In the genomic region with DNA sequence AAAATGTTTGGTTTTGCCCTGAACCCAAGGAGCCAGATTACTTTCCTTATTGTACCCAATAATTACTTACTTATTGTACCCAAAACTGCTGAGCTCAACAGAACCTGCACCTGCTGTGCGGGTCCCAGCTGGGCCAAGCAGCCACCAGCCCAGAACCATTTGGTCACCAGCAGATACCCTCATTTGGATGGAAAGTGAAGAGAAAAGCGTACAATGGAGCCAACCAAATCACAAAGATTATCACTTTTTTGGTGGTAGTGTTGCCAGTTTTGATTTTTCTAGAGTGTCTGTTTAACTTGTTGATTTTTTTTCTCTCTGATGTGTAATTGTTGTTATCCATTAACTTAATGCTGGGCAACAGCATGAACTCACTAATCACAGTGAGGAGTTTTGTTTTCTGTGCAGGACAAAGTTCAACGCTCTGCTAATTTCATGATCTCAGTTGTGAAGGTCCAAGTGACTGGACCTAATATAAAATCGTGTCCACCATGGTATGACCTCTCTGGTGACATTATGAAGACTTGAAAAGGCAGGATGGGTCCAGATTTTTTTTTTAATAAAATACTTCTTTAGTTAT, we compare ENCODE assay signal across 19 cellular contexts. TPM values are rescaled to one million over a fixed set of nuclear protein-coding genes. Genes with fewer than 3 reads are reported as not detected.
DNase-seq lines count a peak whose midpoint lies in the region; ATAC-seq, FAIRE-seq and TF ChIP-seq lines count a peak whose summit lies in the region.
"Had no signal": no experiment of that assay in that cellular context is flagged by ENCODE, and none has a peak within 500 bp of the region (broad histone marks: within the 10 kb centered on the region; RNA-seq: fewer than 3 reads in every experiment).

No MANE protein-coding gene starts in this region.

- H3K4me3 ChIP-seq in Peyer's patch = peak overlapping the region in 2 of 4 donors; percentile 30 to 33
- H3K4me3 ChIP-seq in muscle layer of duodenum (ENCODE audit: low read depth in 1 of 2, low read length in 2 of 2) = no peak overlapping the region
- H3K4me3 ChIP-seq: left lung had no signal

- peak overlapping the region; percentile 86 for H3K27ac ChIP-seq in 22Rv1
- H3K27ac ChIP-seq in Peyer's patch = peak overlapping the region in 3 of 4 donors; percentile 66 to 91 (median 89)
- peak overlapping the region; percentile 67 for H3K27ac ChIP-seq in muscle layer of duodenum (ENCODE audit: low read length)
- H3K27ac ChIP-seq: foreskin keratinocyte, left lung had no signal

- TF ChIP-seq POLR2A in Peyer's patch (IDR thresholded peaks at IDR 0.05) = no peak

- H3K9me3 ChIP-seq in Peyer's patch (no peaks in the 10 kb centered on the region), muscle layer of duodenum (ENCODE audit: control insufficient read depth in 1 of 2, low read length in 2 of 2) (no peaks in the 10 kb centered on the region)
- H3K9me3 ChIP-seq: left lung had no signal

- FAIRE-seq in islet of Langerhans (lab: Jason Lieb, UNC) = peak; percentile 99
- FAIRE-seq: GM12891 had no signal

- no peak for ATAC-seq in HG03196 (IDR thresholded peaks at IDR 0.05; ENCODE audit: unreplicated experiment)
- ATAC-seq in HG02759 (IDR thresholded peaks at IDR 0.05; ENCODE audit: unreplicated experiment) = no peak
- ATAC-seq: activated CD4-positive, CD25-positive, alpha-beta regulatory T cell treated with anti-CD3 and anti-CD28 coated beads, Interleukin-2, amount 50 U/mL, for 24 hours; foreskin keratinocyte; HCT116; left lung had no signal

- peaks cover 0 to 17% (median 0%) of the 10 kb centered on the region in 4 donors for H3K4me1 ChIP-seq in Peyer's patch
- H3K4me1 ChIP-seq in muscle layer of duodenum (ENCODE audit: control insufficient read depth in 1 of 2, insufficient read depth in 2 of 2, low read length in 2 of 2) = peaks cover 0 to 3% of the 10 kb centered on the region in 2 donors
- H3K4me1 ChIP-seq: foreskin keratinocyte had no signal

- peak in 1 of 3 donors; percentile 59 for DNase-seq in Peyer's patch
- no peak for DNase-seq in midbrain (lab: John Stamatoyannopoulos, UW)
- no peak for DNase-seq in NCI-H82 (lab: John Stamatoyannopoulos, UW)
- DNase-seq: activated naive CD8-positive, alpha-beta T cell treated with anti-CD3 and anti-CD28 coated beads, Interleukin-2, amount 10 ng/mL, durations not matched to agents 7 days and 5 days; C1 segment of cervical spinal cord; foreskin keratinocyte; KG1; left lung; NCI-H1930; NCI-H446; stimulated activated CD4-positive, alpha-beta T cell treated with anti-CD3 and anti-CD28 coated beads, Interleukin-1b, Interleukin-23, amount 100 ng/mL, for 48 hours had no signal

- H3K36me3 ChIP-seq in Peyer's patch (no peaks in the 10 kb centered on the region), muscle layer of duodenum (ENCODE audit: control insufficient read depth in 1 of 2, insufficient read depth in 2 of 2, low read length in 2 of 2) (no peaks in the 10 kb centered on the region)
- H3K36me3 ChIP-seq: left lung had no signal

- TF ChIP-seq CTCF in 22Rv1 (IDR thresholded peaks at IDR 0.05) (no peak), Peyer's patch (IDR thresholded peaks at IDR 0.05) (no peak)

- H3K27me3 ChIP-seq in Peyer's patch (no peaks in the 10 kb centered on the region), muscle layer of duodenum (ENCODE audit: low read depth, low read length) (no peaks in the 10 kb centered on the region)
- H3K27me3 ChIP-seq: foreskin keratinocyte, left lung had no signal

RNA-seq across cellular contexts. Expression of a gene that starts 23.8 kb away (rescaled TPM):
- total RNA-seq in Peyer's patch = 100 to 1,000 TPM in 3 of 4 donors, 10 to 100 TPM in 1; 77.1 to 191 (median 141) TPM
